ENCODE assay signal across 1 cellular context in the genomic region with DNA sequence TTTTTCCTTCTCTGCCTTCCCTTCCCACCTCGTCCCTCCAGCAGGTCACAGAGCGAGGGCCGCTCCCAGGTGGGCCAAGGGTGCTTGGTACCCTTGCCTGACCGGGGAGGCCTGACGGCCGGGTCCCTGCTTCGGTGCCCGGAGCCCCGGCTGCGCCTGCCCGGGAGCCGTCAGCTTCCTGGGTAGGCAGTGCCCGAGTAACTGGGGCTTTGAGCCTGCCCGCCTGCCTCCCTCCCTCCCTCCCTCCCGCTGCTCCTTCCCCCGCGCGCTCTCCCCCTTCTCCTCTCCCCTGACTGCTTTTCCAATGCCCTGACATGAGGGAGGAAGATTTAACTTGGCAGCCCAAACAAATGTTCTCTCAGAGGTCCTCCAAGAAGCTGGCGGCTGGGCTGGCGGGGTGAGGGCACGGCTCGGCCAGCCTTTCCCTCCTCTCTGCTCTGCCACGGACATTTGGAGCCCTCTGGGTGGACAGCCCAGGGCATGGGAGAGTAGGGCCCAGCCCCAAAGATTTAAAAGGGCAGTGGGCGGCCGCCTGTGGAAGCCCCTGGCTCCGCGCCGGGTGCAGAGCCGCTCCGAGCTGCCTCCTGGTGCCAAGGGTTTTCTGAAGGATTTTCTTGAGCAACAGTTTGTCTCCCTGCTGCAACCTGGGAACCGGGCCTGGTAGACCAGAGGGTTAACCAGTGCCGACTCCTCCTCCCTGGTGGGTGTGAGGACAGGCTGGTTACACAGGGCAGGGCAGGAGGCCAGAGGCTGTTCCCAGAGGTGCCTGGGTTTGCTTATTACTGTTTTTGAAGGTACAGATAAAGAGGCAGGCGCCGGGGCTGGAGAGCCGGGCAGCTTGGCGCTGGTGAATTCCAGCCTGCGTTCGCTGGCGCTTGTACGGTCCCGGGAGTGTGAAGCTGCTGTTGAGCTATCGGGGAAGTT.
A peak's percentile ranks its signal among the peaks of the same experiment; 100 is the strongest.
TF ChIP-seq lines count a peak whose summit lies in the region.

No MANE protein-coding gene starts in this region.

TF ChIP-seq in HepG2, 621 proteins besides CTCF, POLR2A, EP300 and RAD21 (continued from another document and continues in another):
- TF ChIP-seq ZNF572 (CRISPR knock-in tag; IDR thresholded peaks at IDR 0.05), result no peak
- TF ChIP-seq THYN1 (CRISPR knock-in tag; IDR thresholded peaks at IDR 0.05; ENCODE audit: borderline replicate concordance, low read depth), result no peak
- TF ChIP-seq, protein P1, sequence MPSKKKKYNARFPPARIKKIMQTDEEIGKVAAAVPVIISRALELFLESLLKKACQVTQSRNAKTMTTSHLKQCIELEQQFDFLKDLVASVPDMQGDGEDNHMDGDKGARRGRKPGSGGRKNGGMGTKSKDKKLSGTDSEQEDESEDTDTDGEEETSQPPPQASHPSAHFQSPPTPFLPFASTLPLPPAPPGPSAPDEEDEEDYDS (CRISPR knock-in tag; IDR thresholded peaks at IDR 0.05), result no peak
- TF ChIP-seq ZNF850 (CRISPR knock-in tag; conservative IDR thresholded peaks at IDR 0.05), result no peak
- no peak for TF ChIP-seq ZNF530 (CRISPR knock-in tag; IDR thresholded peaks at IDR 0.05; ENCODE audit: low read depth)
- no peak for TF ChIP-seq ETV6 (CRISPR knock-in tag; conservative IDR thresholded peaks at IDR 0.05)
- TF ChIP-seq, protein P2, sequence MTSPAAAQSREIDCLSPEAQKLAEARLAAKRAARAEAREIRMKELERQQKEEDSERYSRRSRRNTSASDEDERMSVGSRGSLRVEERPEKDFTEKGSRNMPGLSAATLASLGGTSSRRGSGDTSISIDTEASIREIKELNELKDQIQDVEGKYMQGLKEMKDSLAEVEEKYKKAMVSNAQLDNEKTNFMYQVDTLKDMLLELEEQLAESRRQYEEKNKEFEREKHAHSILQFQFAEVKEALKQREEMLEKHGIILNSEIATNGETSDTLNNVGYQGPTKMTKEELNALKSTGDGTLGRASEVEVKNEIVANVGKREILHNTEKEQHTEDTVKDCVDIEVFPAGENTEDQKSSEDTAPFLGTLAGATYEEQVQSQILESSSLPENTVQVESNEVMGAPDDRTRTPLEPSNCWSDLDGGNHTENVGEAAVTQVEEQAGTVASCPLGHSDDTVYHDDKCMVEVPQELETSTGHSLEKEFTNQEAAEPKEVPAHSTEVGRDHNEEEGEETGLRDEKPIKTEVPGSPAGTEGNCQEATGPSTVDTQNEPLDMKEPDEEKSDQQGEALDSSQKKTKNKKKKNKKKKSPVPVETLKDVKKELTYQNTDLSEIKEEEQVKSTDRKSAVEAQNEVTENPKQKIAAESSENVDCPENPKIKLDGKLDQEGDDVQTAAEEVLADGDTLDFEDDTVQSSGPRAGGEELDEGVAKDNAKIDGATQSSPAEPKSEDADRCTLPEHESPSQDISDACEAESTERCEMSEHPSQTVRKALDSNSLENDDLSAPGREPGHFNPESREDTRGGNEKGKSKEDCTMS (CRISPR knock-in tag; conservative IDR thresholded peaks at IDR 0.05), result no peak
- peak; percentile 87 for TF ChIP-seq ZNF605 (CRISPR knock-in tag; IDR thresholded peaks at IDR 0.05)
- TF ChIP-seq, protein P3, sequence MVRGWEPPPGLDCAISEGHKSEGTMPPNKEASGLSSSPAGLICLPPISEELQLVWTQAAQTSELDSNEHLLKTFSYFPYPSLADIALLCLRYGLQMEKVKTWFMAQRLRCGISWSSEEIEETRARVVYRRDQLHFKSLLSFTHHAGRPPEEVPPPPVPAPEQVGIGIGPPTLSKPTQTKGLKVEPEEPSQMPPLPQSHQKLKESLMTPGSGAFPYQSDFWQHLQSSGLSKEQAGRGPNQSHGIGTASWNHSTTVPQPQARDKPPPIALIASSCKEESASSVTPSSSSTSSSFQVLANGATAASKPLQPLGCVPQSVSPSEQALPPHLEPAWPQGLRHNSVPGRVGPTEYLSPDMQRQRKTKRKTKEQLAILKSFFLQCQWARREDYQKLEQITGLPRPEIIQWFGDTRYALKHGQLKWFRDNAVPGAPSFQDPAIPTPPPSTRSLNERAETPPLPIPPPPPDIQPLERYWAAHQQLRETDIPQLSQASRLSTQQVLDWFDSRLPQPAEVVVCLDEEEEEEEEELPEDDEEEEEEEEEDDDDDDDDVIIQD (CRISPR knock-in tag; IDR thresholded peaks at IDR 0.05; ENCODE audit: low read depth), result no peak
- TF ChIP-seq ZNF431 (CRISPR knock-in tag; IDR thresholded peaks at IDR 0.05; ENCODE audit: borderline replicate concordance, low read depth), result no peak
- no peak for TF ChIP-seq CENPX (CRISPR knock-in tag; IDR thresholded peaks at IDR 0.05)
- TF ChIP-seq DR1 (CRISPR knock-in tag; IDR thresholded peaks at IDR 0.05), result peak; percentile 26; the same call in 1 of the 2 replicates
- TF ChIP-seq, protein P4, sequence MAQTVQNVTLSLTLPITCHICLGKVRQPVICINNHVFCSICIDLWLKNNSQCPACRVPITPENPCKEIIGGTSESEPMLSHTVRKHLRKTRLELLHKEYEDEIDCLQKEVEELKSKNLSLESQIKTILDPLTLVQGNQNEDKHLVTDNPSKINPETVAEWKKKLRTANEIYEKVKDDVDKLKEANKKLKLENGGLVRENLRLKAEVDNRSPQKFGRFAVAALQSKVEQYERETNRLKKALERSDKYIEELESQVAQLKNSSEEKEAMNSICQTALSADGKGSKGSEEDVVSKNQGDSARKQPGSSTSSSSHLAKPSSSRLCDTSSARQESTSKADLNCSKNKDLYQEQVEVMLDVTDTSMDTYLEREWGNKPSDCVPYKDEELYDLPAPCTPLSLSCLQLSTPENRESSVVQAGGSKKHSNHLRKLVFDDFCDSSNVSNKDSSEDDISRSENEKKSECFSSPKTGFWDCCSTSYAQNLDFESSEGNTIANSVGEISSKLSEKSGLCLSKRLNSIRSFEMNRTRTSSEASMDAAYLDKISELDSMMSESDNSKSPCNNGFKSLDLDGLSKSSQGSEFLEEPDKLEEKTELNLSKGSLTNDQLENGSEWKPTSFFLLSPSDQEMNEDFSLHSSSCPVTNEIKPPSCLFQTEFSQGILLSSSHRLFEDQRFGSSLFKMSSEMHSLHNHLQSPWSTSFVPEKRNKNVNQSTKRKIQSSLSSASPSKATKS (CRISPR knock-in tag; IDR thresholded peaks at IDR 0.05), result no peak
- no peak for TF ChIP-seq ZNF841 (CRISPR knock-in tag; IDR thresholded peaks at IDR 0.05; ENCODE audit: borderline replicate concordance)
- TF ChIP-seq ZKSCAN5 (CRISPR knock-in tag; IDR thresholded peaks at IDR 0.05), result no peak
- TF ChIP-seq RNF2 (conservative IDR thresholded peaks at IDR 0.05; ENCODE audit: low read depth), result no peak
- peak; percentile 81 for TF ChIP-seq CEBPB (IDR thresholded peaks at IDR 0.05; ENCODE audit: borderline replicate concordance, low read depth, low read length)
- no peak for TF ChIP-seq FOXA1 (IDR thresholded peaks at IDR 0.05)
- TF ChIP-seq FOXA1 (CRISPR knock-in tag; IDR thresholded peaks at IDR 0.05), result peak; percentile 52; the same call in 1 of the 2 replicates
- no peak for TF ChIP-seq ZNF17 (CRISPR knock-in tag; IDR thresholded peaks at IDR 0.05)
- TF ChIP-seq, protein P5, sequence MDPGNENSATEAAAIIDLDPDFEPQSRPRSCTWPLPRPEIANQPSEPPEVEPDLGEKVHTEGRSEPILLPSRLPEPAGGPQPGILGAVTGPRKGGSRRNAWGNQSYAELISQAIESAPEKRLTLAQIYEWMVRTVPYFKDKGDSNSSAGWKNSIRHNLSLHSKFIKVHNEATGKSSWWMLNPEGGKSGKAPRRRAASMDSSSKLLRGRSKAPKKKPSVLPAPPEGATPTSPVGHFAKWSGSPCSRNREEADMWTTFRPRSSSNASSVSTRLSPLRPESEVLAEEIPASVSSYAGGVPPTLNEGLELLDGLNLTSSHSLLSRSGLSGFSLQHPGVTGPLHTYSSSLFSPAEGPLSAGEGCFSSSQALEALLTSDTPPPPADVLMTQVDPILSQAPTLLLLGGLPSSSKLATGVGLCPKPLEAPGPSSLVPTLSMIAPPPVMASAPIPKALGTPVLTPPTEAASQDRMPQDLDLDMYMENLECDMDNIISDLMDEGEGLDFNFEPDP (CRISPR knock-in tag; conservative IDR thresholded peaks at IDR 0.05), result no peak
- 0 out of 2 replicates have a peak, but pooled peaks have one; percentile 23 for TF ChIP-seq TGIF2 (CRISPR knock-in tag; IDR thresholded peaks at IDR 0.05)
- peak; percentile 20; the same call in 1 of the 2 replicates for TF ChIP-seq ZNF143 (CRISPR knock-in tag; IDR thresholded peaks at IDR 0.05)
- no peak; the same call in 1 of the 2 replicates for TF ChIP-seq BCL6 (CRISPR knock-in tag; IDR thresholded peaks at IDR 0.05)
- TF ChIP-seq, protein P6, sequence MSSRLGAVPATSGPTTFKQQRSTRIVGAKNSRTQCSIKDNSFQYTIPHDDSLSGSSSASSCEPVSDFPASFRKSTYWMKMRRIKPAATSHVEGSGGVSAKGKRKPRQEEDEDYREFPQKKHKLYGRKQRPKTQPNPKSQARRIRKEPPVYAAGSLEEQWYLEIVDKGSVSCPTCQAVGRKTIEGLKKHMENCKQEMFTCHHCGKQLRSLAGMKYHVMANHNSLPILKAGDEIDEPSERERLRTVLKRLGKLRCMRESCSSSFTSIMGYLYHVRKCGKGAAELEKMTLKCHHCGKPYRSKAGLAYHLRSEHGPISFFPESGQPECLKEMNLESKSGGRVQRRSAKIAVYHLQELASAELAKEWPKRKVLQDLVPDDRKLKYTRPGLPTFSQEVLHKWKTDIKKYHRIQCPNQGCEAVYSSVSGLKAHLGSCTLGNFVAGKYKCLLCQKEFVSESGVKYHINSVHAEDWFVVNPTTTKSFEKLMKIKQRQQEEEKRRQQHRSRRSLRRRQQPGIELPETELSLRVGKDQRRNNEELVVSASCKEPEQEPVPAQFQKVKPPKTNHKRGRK (CRISPR knock-in tag; IDR thresholded peaks at IDR 0.05), result no peak
- no peak for TF ChIP-seq ZNF234 (CRISPR knock-in tag; conservative IDR thresholded peaks at IDR 0.05)
- TF ChIP-seq, protein P7, sequence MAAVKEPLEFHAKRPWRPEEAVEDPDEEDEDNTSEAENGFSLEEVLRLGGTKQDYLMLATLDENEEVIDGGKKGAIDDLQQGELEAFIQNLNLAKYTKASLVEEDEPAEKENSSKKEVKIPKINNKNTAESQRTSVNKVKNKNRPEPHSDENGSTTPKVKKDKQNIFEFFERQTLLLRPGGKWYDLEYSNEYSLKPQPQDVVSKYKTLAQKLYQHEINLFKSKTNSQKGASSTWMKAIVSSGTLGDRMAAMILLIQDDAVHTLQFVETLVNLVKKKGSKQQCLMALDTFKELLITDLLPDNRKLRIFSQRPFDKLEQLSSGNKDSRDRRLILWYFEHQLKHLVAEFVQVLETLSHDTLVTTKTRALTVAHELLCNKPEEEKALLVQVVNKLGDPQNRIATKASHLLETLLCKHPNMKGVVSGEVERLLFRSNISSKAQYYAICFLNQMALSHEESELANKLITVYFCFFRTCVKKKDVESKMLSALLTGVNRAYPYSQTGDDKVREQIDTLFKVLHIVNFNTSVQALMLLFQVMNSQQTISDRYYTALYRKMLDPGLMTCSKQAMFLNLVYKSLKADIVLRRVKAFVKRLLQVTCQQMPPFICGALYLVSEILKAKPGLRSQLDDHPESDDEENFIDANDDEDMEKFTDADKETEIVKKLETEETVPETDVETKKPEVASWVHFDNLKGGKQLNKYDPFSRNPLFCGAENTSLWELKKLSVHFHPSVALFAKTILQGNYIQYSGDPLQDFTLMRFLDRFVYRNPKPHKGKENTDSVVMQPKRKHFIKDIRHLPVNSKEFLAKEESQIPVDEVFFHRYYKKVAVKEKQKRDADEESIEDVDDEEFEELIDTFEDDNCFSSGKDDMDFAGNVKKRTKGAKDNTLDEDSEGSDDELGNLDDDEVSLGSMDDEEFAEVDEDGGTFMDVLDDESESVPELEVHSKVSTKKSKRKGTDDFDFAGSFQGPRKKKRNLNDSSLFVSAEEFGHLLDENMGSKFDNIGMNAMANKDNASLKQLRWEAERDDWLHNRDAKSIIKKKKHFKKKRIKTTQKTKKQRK (IDR thresholded peaks at IDR 0.05; ENCODE audit: low read length), result no peak
- TF ChIP-seq PTBP1 (IDR thresholded peaks at IDR 0.05; ENCODE audit: low read depth, low read length, poor library complexity, severe bottlenecking), result no peak
- TF ChIP-seq SCMH1 (CRISPR knock-in tag; IDR thresholded peaks at IDR 0.05; ENCODE audit: borderline replicate concordance), result no peak
- no peak for TF ChIP-seq KDM5B (CRISPR knock-in tag; IDR thresholded peaks at IDR 0.05; ENCODE audit: borderline replicate concordance)
- no peak for TF ChIP-seq MLLT10 (CRISPR knock-in tag; IDR thresholded peaks at IDR 0.05)
- TF ChIP-seq ZNF768 (CRISPR knock-in tag; IDR thresholded peaks at IDR 0.05), result 0 out of 2 replicates have a peak, but pooled peaks have one; percentile 33
- TF ChIP-seq SATB2 (CRISPR knock-in tag; IDR thresholded peaks at IDR 0.05), result no peak
- TF ChIP-seq ZNF570 (CRISPR knock-in tag; IDR thresholded peaks at IDR 0.05; ENCODE audit: borderline replicate concordance), result no peak
- TF ChIP-seq SNRNP70 (IDR thresholded peaks at IDR 0.05; ENCODE audit: low read depth, low read length), result no peak
- no peak for TF ChIP-seq ZBTB8A (CRISPR knock-in tag; IDR thresholded peaks at IDR 0.05; ENCODE audit: borderline replicate concordance, low read depth)
